Comparison of ENCODE assay signal across 8 cellular contexts in genomic region chr19:7799640-7800355, GRCh38. TPM values are rescaled to one million over a fixed set of nuclear protein-coding genes. Genes with fewer than 3 reads are reported as not detected.
DNase-seq lines count a peak whose midpoint lies in the region; ATAC-seq, FAIRE-seq and TF ChIP-seq lines count a peak whose summit lies in the region.

No MANE protein-coding gene starts in this region.

- DNase-seq in NCI-H1092 treated with DMSO at 0.1 percent for 48 hours (lab: John Stamatoyannopoulos, UW): peak; percentile 33
- peak; percentile 75 for DNase-seq in SW480 (ENCODE audit: low spot score)
- peak in 48 of 56 donors; percentile 1 to 80 (median 40) for DNase-seq in amygdala (lab: John Stamatoyannopoulos, UW)
- peak; percentile 73 for DNase-seq in right atrium auricular region (ENCODE audit: low spot score)
- DNase-seq in prostate gland (ENCODE audit: low spot score): peak; percentile 63

- FAIRE-seq in G401.6 (lab: Jason Lieb, UNC): peak; percentile 91

- peaks cover 0 to 6% of the 10 kb centered on the region in 2 donors for H3K9me3 ChIP-seq in right atrium auricular region
- no peaks in the 10 kb centered on the region for H3K9me3 ChIP-seq in prostate gland

- 3% methylated on average over 33 of the region's 34 CpGs for WGBS in prostate gland

- H3K36me3 ChIP-seq in right atrium auricular region (no peaks in the 10 kb centered on the region), prostate gland (no peaks in the 10 kb centered on the region)

- no peak overlapping the region for H3K27ac ChIP-seq in right atrium auricular region
- no peak overlapping the region for H3K27ac ChIP-seq in prostate gland

- peak; percentile 27 to 75 for TF ChIP-seq CTCF in right atrium auricular region (IDR thresholded peaks at IDR 0.05)
- peak; percentile 17 to 77 (median 58) for TF ChIP-seq CTCF in prostate gland (IDR thresholded peaks at IDR 0.05)

- intact Hi-C loops in prostate gland (cut with DNase I): loop anchor here (10.0 kb wide), 1 partner anchor 145 kb away; no protein-coding TSS in a partner anchor

- H3K27me3 ChIP-seq in right atrium auricular region (no peaks in the 10 kb centered on the region), prostate gland (replicated peaks; ENCODE audit: insufficient read depth) (no peaks in the 10 kb centered on the region)

- TF ChIP-seq POLR2A in prostate gland (IDR thresholded peaks at IDR 0.05): no peak
- TF ChIP-seq POLR2A in GM18505 (IDR thresholded peaks at IDR 0.05; ENCODE audit: borderline replicate concordance, extremely low read depth, insufficient read depth, insufficient read length): no peak

- H3K4me1 ChIP-seq in right atrium auricular region (no peaks in the 10 kb centered on the region), prostate gland (replicated peaks) (no peaks in the 10 kb centered on the region)

- H3K4me3 ChIP-seq in right atrium auricular region (peak overlapping the region in 1 of 2 donors; percentile 1), prostate gland (no peak overlapping the region)

- ATAC-seq in GM18505 (IDR thresholded peaks at IDR 0.05; ENCODE audit: unreplicated experiment): no peak
- no peak for ATAC-seq in HG03469 (IDR thresholded peaks at IDR 0.05; ENCODE audit: unreplicated experiment)

RNA-seq across cellular contexts. Expression of gene EVI5L, which starts 30.2 kb away (rescaled TPM):
- 10 to 100 TPM; 14.2 to 17.4 TPM for total RNA-seq in right atrium auricular region
- 10 to 100 TPM; 24.0 to 25.7 TPM for total RNA-seq in prostate gland

RNA-seq across cellular contexts. Expression of gene CLEC4M, which starts 36.8 kb away (rescaled TPM):
- not detected for total RNA-seq in right atrium auricular region
- 10 to 100 TPM in 1 of 2 donors, not detected in 1; 11.0 TPM for total RNA-seq in prostate gland

RNA-seq across cellular contexts. Expression of gene CD209, which starts 52.5 kb away (rescaled TPM):
- total RNA-seq in right atrium auricular region (1 to 10 TPM in 1 of 2 donors, under 1 TPM in 1; 0.59 to 4.3 TPM), prostate gland (1 to 10 TPM in 1 of 2 donors, under 1 TPM in 1; 0.97 to 1.2 TPM)
